In genomic region chr20:25369529-25369928, GRCh38 we compare ENCODE assay signal across 14 cellular contexts. TPM values are rescaled to one million over a fixed set of nuclear protein-coding genes. Genes with fewer than 3 reads are reported as not detected.
DNase-seq lines count a peak whose midpoint lies in the region; ATAC-seq, FAIRE-seq and TF ChIP-seq lines count a peak whose summit lies in the region.
"Had no signal": no experiment of that assay in that cellular context is flagged by ENCODE, and none has a peak within 500 bp of the region (broad histone marks: within the 10 kb centered on the region; RNA-seq: fewer than 3 reads in every experiment).

No MANE protein-coding gene starts in this region.

- H3K27me3 ChIP-seq in smooth muscle cell (ENCODE audit: low read depth) = no peaks in the 10 kb centered on the region

- no peaks in the 10 kb centered on the region for H3F3A ChIP-seq in smooth muscle cell (ENCODE audit: low read depth)

- WGBS in smooth muscle cell (ENCODE audit: low lambda C conversion rate) = 69% methylated on average over 8 of the region's 8 CpGs

- no peaks in the 10 kb centered on the region for H3K36me3 ChIP-seq in smooth muscle cell (ENCODE audit: low read depth)

- TF ChIP-seq CTCF in NB4 (IDR thresholded peaks at IDR 0.05; ENCODE audit: low read depth, low read length) (no peak), fibroblast of mammary gland (conservative IDR thresholded peaks at IDR 0.05; ENCODE audit: control insufficient read depth, insufficient read depth, low read depth, low read length) (no peak), smooth muscle cell (IDR thresholded peaks at IDR 0.05; ENCODE audit: borderline replicate concordance, insufficient read depth, poor library complexity, severe bottlenecking) (no peak)

- no peak for FAIRE-seq in RCC 7860 (lab: Jason Lieb, UNC)
- FAIRE-seq: A549 had no signal

- H3K79me2 ChIP-seq in smooth muscle cell (ENCODE audit: low read depth) = peaks cover 39% of the 10 kb centered on the region

- H3K4me2 ChIP-seq in smooth muscle cell = no peak overlapping the region
- H3K4me2 ChIP-seq: A549 had no signal

- H3K4me3 ChIP-seq in NB4 (ENCODE audit: low read depth, low read length) (no peak overlapping the region), fibroblast of mammary gland (ENCODE audit: control insufficient read depth, low read depth, low read length) (no peak overlapping the region), smooth muscle cell (no peak overlapping the region)
- H3K4me3 ChIP-seq: A549 had no signal

- H3K9ac ChIP-seq in smooth muscle cell (ENCODE audit: low read depth) = no peak overlapping the region

- DNase-seq in EH (ENCODE audit: low read depth) = peak; percentile 3
- peak; percentile 41 for DNase-seq in NB4 (ENCODE audit: low read depth)
- peak; percentile 19 for DNase-seq in fibroblast of mammary gland (ENCODE audit: low read depth)
- no peak for DNase-seq in smooth muscle cell (lab: John Stamatoyannopoulos, UW; ENCODE audit: unreplicated experiment)
- no peak for DNase-seq in RCC 7860 (ENCODE audit: low spot score)
- no peak for DNase-seq in NCI-H1417 treated with DMSO at 0.1 percent for 48 hours (lab: John Stamatoyannopoulos, UW)
- DNase-seq: C1 segment of cervical spinal cord; CD8-positive, alpha-beta memory T cell; DMS79; NCI-H1092 treated with DMSO at 0.1 percent for 48 hours; NCI-H2081 had no signal

- no peak for TF ChIP-seq POLR2A in NB4 (IDR thresholded peaks at IDR 0.05; ENCODE audit: extremely low read depth, insufficient read length)

- H2AFZ ChIP-seq in smooth muscle cell (ENCODE audit: low read depth) = no peak overlapping the region

- no peak for ATAC-seq in HG03457 (IDR thresholded peaks at IDR 0.05; ENCODE audit: unreplicated experiment)
- ATAC-seq: A549, Panc1 had no signal

- H3K4me1 ChIP-seq in smooth muscle cell (ENCODE audit: low read depth) = no peaks in the 10 kb centered on the region
- H3K4me1 ChIP-seq: A549 had no signal

- H3K27ac ChIP-seq in smooth muscle cell (ENCODE audit: low read depth) = peak overlapping the region; percentile 35
- H3K27ac ChIP-seq: A549 had no signal

- H4K20me1 ChIP-seq in smooth muscle cell (ENCODE audit: low read depth) = no peaks in the 10 kb centered on the region

- H3K9me3 ChIP-seq in smooth muscle cell (replicated peaks; ENCODE audit: low read depth) = no peaks in the 10 kb centered on the region

RNA-seq across cellular contexts. Expression of gene ABHD12, which starts 21.1 kb away (rescaled TPM):
- total RNA-seq in smooth muscle cell = 18.5 and 18.7 TPM in 2 replicates
- polyA plus RNA-seq in smooth muscle cell = 41.8 and 53.9 TPM in 2 replicates

RNA-seq across cellular contexts. Expression of gene GINS1, which starts 37.9 kb away (rescaled TPM):
- total RNA-seq in smooth muscle cell = 5.8 and 9.3 TPM in 2 replicates
- polyA plus RNA-seq in smooth muscle cell = 3.4 and 5.9 TPM in 2 replicates

Comparison
In these comparisons a context has a peak if more than half of its experiments do, and no peak if none do; other contexts are left out.
1. DNase-seq: peak in EH (single experiment), NB4 (single experiment) and fibroblast of mammary gland (single experiment); none in smooth muscle cell (single experiment), RCC 7860 (single experiment) and NCI-H1417 treated with DMSO at 0.1 percent for 48 hours (single experiment).